13 cellular contexts compared by ENCODE assay signal in the genomic region with DNA sequence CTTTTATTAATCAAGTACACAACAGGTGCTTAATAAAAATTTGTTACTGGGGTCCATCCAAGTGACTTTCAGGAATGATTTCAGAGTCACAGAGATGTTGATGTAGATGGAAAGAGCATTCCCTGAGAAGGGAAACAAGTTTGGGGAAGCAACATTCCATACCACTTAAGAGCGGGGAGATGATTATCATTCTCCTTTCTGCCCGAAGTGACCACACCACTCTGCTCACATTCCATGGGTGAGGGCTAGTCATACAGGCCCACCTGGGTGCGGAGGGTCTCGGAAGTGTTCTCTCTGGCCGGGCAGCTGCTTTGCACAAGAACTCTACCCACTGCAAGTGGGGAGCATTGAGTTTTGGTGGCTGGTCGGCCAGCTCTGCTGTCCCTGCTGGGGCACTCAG.
DNase-seq lines count a peak whose midpoint lies in the region; ATAC-seq and TF ChIP-seq lines count a peak whose summit lies in the region.
"Had no signal": no experiment of that assay in that cellular context is flagged by ENCODE, and none has a peak within 500 bp of the region (broad histone marks: within the 10 kb centered on the region; RNA-seq: fewer than 3 reads in every experiment).

No MANE protein-coding gene starts in this region.

- no peak overlapping the region for H3K9ac ChIP-seq in neural progenitor cell

- H3K36me3 ChIP-seq in GM23338 (ENCODE audit: insufficient read depth), result no peaks in the 10 kb centered on the region
- H3K36me3 ChIP-seq in neural progenitor cell, result no peaks in the 10 kb centered on the region

- H2AFZ ChIP-seq in GM23338, result no peak overlapping the region
- no peak overlapping the region for H2AFZ ChIP-seq in neural progenitor cell (replicated peaks)

- H3K27me3 ChIP-seq in GM23338 (ENCODE audit: insufficient read depth) (no peaks in the 10 kb centered on the region), neural progenitor cell (no peaks in the 10 kb centered on the region)

- no peak overlapping the region for H3K4me2 ChIP-seq in GM23338
- peak overlapping the region; percentile 35 for H3K4me2 ChIP-seq in neural progenitor cell

- no peak for TF ChIP-seq POLR2A in GM18505 (IDR thresholded peaks at IDR 0.05; ENCODE audit: borderline replicate concordance, extremely low read depth, insufficient read depth, insufficient read length)

- no peaks in the 10 kb centered on the region for H3K9me3 ChIP-seq in neural progenitor cell (ENCODE audit: low read depth)

- H3K4me1 ChIP-seq in GM23338 (ENCODE audit: insufficient read depth) (no peaks in the 10 kb centered on the region), neural progenitor cell (peaks cover 16% of the 10 kb centered on the region)

- DNase-seq in GM23338 (ENCODE audit: low spot score) (peak; percentile 24), epithelial cell of prostate (ENCODE audit: low read depth, low spot score) (no peak), neural progenitor cell (ENCODE audit: low spot score) (no peak), type B pancreatic cell (ENCODE audit: extremely low spot score, unreplicated experiment) (no peak), germinal center (ENCODE audit: low spot score) (no peak)
- DNase-seq: C1 segment of cervical spinal cord; CD4-positive, alpha-beta T cell; DMS79 had no signal

- no peak overlapping the region for H3K4me3 Mint-ChIP-seq in GM23338
- no peak overlapping the region for H3K4me3 Mint-ChIP-seq in neural progenitor cell
- no peak overlapping the region for H3K4me3 Mint-ChIP-seq in type B pancreatic cell
- H3K4me3 Mint-ChIP-seq: B cell; CD4-positive, alpha-beta T cell; IgD-negative memory B cell had no signal

- H3K36me3 Mint-ChIP-seq in GM23338 (ENCODE audit: low read depth) (no peaks in the 10 kb centered on the region), neural progenitor cell (no peaks in the 10 kb centered on the region), type B pancreatic cell (peaks cover 3% of the 10 kb centered on the region)

- no peak for TF ChIP-seq CTCF in GM23338 (conservative IDR thresholded peaks at IDR 0.05; ENCODE audit: low read depth in 2 of 2)
- no peak for TF ChIP-seq CTCF in neural progenitor cell (IDR thresholded peaks at IDR 0.05)
- no peak for TF ChIP-seq CTCF in type B pancreatic cell (conservative IDR thresholded peaks at IDR 0.05)

- no peaks in the 10 kb centered on the region for H3K4me1 Mint-ChIP-seq in GM23338
- peaks cover 20% of the 10 kb centered on the region for H3K4me1 Mint-ChIP-seq in neural progenitor cell
- H3K4me1 Mint-ChIP-seq in type B pancreatic cell (ENCODE audit: unreplicated experiment), result peaks cover 13% of the 10 kb centered on the region

- H3F3A ChIP-seq in GM23338 (replicated peaks; ENCODE audit: low read depth), result no peaks in the 10 kb centered on the region
- H3F3A ChIP-seq in neural progenitor cell (ENCODE audit: low read depth), result no peaks in the 10 kb centered on the region

- H3K9me3 Mint-ChIP-seq in GM23338 (no peaks in the 10 kb centered on the region; the same call in 2 of the 3 replicates), neural progenitor cell (no peaks in the 10 kb centered on the region), type B pancreatic cell (peaks cover 5% of the 10 kb centered on the region)
- H3K9me3 Mint-ChIP-seq: CD4-positive, alpha-beta T cell; IgD-negative memory B cell had no signal

- H4K20me1 ChIP-seq in GM23338 (replicated peaks; ENCODE audit: insufficient read depth), result no peaks in the 10 kb centered on the region
- H4K20me1 ChIP-seq in neural progenitor cell (ENCODE audit: low read depth), result peaks cover 11% of the 10 kb centered on the region

- H3K27me3 Mint-ChIP-seq in GM23338 (ENCODE audit: insufficient read depth, low read depth, poor library complexity), result peaks cover 4% of the 10 kb centered on the region
- H3K27me3 Mint-ChIP-seq in neural progenitor cell (ENCODE audit: insufficient read depth, low read depth), result peaks cover 6% of the 10 kb centered on the region
- no peaks in the 10 kb centered on the region for H3K27me3 Mint-ChIP-seq in type B pancreatic cell
- H3K27me3 Mint-ChIP-seq: B cell; CD4-positive, alpha-beta T cell; IgD-negative memory B cell had no signal

- no peak overlapping the region for H3K27ac ChIP-seq in GM23338 (ENCODE audit: low read depth)
- peak overlapping the region; percentile 11 for H3K27ac ChIP-seq in epithelial cell of prostate
- H3K27ac ChIP-seq in neural progenitor cell, result no peak overlapping the region

- H3K79me2 ChIP-seq in GM23338 (replicated peaks; ENCODE audit: insufficient read depth) (no peaks in the 10 kb centered on the region), neural progenitor cell (ENCODE audit: low read depth) (no peaks in the 10 kb centered on the region)

- peak overlapping the region; percentile 66; the same call in 1 of the 2 replicates for H3K27ac Mint-ChIP-seq in GM23338
- H3K27ac Mint-ChIP-seq in neural progenitor cell, result no peak overlapping the region
- H3K27ac Mint-ChIP-seq in type B pancreatic cell, result peak overlapping the region; percentile 41
- H3K27ac Mint-ChIP-seq: B cell; CD4-positive, alpha-beta T cell; IgD-negative memory B cell had no signal

- H3K9me2 ChIP-seq in GM23338 (ENCODE audit: insufficient read depth), result no peaks in the 10 kb centered on the region

- ATAC-seq in GM23338 (no peak), GM18505 (IDR thresholded peaks at IDR 0.05; ENCODE audit: unreplicated experiment) (no peak), HG03175 (IDR thresholded peaks at IDR 0.05; ENCODE audit: unreplicated experiment) (no peak)
- ATAC-seq: HCT116 had no signal

- H3K4me3 ChIP-seq in GM23338 (no peak overlapping the region), neural progenitor cell (no peak overlapping the region)

TF ChIP-seq in GM23338, 12 proteins besides CTCF, POLR2A, EP300 and RAD21:
- TF ChIP-seq, protein P1, sequence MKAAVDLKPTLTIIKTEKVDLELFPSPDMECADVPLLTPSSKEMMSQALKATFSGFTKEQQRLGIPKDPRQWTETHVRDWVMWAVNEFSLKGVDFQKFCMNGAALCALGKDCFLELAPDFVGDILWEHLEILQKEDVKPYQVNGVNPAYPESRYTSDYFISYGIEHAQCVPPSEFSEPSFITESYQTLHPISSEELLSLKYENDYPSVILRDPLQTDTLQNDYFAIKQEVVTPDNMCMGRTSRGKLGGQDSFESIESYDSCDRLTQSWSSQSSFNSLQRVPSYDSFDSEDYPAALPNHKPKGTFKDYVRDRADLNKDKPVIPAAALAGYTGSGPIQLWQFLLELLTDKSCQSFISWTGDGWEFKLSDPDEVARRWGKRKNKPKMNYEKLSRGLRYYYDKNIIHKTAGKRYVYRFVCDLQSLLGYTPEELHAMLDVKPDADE (IDR thresholded peaks at IDR 0.05), result no peak
- TF ChIP-seq, protein P2, sequence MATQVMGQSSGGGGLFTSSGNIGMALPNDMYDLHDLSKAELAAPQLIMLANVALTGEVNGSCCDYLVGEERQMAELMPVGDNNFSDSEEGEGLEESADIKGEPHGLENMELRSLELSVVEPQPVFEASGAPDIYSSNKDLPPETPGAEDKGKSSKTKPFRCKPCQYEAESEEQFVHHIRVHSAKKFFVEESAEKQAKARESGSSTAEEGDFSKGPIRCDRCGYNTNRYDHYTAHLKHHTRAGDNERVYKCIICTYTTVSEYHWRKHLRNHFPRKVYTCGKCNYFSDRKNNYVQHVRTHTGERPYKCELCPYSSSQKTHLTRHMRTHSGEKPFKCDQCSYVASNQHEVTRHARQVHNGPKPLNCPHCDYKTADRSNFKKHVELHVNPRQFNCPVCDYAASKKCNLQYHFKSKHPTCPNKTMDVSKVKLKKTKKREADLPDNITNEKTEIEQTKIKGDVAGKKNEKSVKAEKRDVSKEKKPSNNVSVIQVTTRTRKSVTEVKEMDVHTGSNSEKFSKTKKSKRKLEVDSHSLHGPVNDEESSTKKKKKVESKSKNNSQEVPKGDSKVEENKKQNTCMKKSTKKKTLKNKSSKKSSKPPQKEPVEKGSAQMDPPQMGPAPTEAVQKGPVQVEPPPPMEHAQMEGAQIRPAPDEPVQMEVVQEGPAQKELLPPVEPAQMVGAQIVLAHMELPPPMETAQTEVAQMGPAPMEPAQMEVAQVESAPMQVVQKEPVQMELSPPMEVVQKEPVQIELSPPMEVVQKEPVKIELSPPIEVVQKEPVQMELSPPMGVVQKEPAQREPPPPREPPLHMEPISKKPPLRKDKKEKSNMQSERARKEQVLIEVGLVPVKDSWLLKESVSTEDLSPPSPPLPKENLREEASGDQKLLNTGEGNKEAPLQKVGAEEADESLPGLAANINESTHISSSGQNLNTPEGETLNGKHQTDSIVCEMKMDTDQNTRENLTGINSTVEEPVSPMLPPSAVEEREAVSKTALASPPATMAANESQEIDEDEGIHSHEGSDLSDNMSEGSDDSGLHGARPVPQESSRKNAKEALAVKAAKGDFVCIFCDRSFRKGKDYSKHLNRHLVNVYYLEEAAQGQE (IDR thresholded peaks at IDR 0.05; ENCODE audit: unreplicated experiment), result no peak
- no peak for TF ChIP-seq POLR2AphosphoS5 (IDR thresholded peaks at IDR 0.05; ENCODE audit: low read depth)
- TF ChIP-seq NANOG (IDR thresholded peaks at IDR 0.05; ENCODE audit: borderline replicate concordance), result no peak
- TF ChIP-seq ZNF114 (CRISPR knock-in tag; IDR thresholded peaks at IDR 0.05), result no peak
- no peak for TF ChIP-seq JUNB (IDR thresholded peaks at IDR 0.05; ENCODE audit: unreplicated experiment)
- no peak for TF ChIP-seq CREB1 (CRISPR knock-in tag; IDR thresholded peaks at IDR 0.05; ENCODE audit: low read depth)
- no peak for TF ChIP-seq STAT1 (IDR thresholded peaks at IDR 0.05; ENCODE audit: unreplicated experiment)
- TF ChIP-seq EZH2phosphoT487 (IDR thresholded peaks at IDR 0.05; ENCODE audit: unreplicated experiment), result no peak
- no peak for TF ChIP-seq EZH2 (IDR thresholded peaks at IDR 0.05; ENCODE audit: low read depth, unreplicated experiment)
